In the genomic region with DNA sequence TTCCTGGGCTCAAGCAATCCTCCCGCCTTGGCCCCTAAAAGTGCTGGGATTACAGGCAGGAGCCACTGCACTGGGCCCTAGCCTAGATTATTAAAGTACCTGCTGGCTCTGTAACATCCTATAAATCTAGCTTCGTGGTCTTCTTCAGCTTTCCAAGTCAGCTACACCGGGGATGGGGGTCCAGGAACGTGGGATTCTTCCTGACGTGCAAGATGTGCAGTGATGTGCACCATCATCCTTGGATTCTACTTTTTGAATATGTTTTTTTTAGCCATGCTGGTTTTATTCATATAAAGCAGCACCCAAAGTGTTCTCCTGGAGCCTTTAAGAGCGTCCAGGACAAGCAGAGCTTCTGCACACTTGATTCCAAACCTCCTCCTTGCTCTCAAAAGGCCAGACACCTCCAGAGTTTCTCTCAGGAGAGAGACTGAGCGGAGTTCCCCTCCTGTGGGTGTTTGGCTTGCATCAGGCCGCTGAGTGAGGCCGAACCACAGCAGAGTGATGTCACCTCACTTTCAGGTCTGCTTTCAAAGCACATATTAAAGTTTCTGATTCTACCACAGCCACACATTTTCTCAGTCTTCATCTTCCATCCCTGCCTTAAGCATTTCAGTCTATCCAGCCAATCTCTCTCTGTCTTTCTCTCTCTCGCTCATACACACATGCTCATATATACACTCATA, we compare ENCODE assay signal across 9 cellular contexts. TPM values are rescaled to one million over a fixed set of nuclear protein-coding genes. Genes with fewer than 3 reads are reported as not detected.
DNase-seq lines count a peak whose midpoint lies in the region; ATAC-seq and FAIRE-seq lines count a peak whose summit lies in the region.
"Had no signal": no experiment of that assay in that cellular context is flagged by ENCODE, and none has a peak within 500 bp of the region (broad histone marks: within the 10 kb centered on the region; RNA-seq: fewer than 3 reads in every experiment).

No MANE protein-coding gene starts in this region.

- POLR2A ChIA-PET in activated CD4-positive, alpha-beta T cell treated with anti-CD3 and anti-CD28 coated beads for 36 hours (lab: Charles Lee): interaction anchor here (0.7 to 3.7 kb wide), 19 partner anchors 11 to 226 kb away, joined by 3 to 65 read pairs (median 5); no protein-coding TSS in a partner anchor

- peaks cover 77% of the 10 kb centered on the region for H3K4me1 Mint-ChIP-seq in activated CD4-positive, alpha-beta T cell treated with anti-CD3 and anti-CD28 coated beads for 36 hours

- H3K9me3 Mint-ChIP-seq in activated CD4-positive, alpha-beta T cell treated with anti-CD3 and anti-CD28 coated beads for 36 hours (ENCODE audit: low read depth): peaks cover 2% of the 10 kb centered on the region

- H3K27ac Mint-ChIP-seq in activated CD4-positive, alpha-beta T cell treated with anti-CD3 and anti-CD28 coated beads for 36 hours: peak overlapping the region; percentile 94

- peak; percentile 76 for ATAC-seq in GM19023 (IDR thresholded peaks at IDR 0.05; ENCODE audit: unreplicated experiment)
- ATAC-seq in HG03103 (IDR thresholded peaks at IDR 0.05; ENCODE audit: low read depth, unreplicated experiment): peak; percentile 55
- ATAC-seq in activated CD4-positive, alpha-beta T cell treated with anti-CD3 and anti-CD28 coated beads for 36 hours: peak; percentile 80
- ATAC-seq: Panc1 had no signal

- no peak for FAIRE-seq in frontal cortex (lab: Jason Lieb, UNC)

- peaks cover 11% of the 10 kb centered on the region for H3K36me3 Mint-ChIP-seq in activated CD4-positive, alpha-beta T cell treated with anti-CD3 and anti-CD28 coated beads for 36 hours (ENCODE audit: low read depth)

- intact Hi-C loops in activated CD4-positive, alpha-beta T cell treated with anti-CD3 and anti-CD28 coated beads for 36 hours (cut with DNase I, micrococcal nuclease): loop anchor here (1.0 to 2.0 kb wide), 13 partner anchors 13 to 315 kb away; partner anchors contain the start of genes ARF6 (in 1 of the 2) and KLHDC2 (in 1 of the 2)
- intact Hi-C loops in head of caudate nucleus (cut with DNase I): no loop called here

- no peaks in the 10 kb centered on the region for H3K27me3 Mint-ChIP-seq in activated CD4-positive, alpha-beta T cell treated with anti-CD3 and anti-CD28 coated beads for 36 hours

- peak; percentile 93 for DNase-seq in activated CD4-positive, alpha-beta T cell treated with anti-CD3 and anti-CD28 coated beads for 36 hours
- peak; percentile 66 for DNase-seq in effector CD8-positive, alpha-beta T cell (lab: John Stamatoyannopoulos, UW)
- DNase-seq in stimulated activated CD4-positive, alpha-beta T cell treated with anti-CD3 and anti-CD28 coated beads, TNF-alpha, amount 100 ng/mL, for 48 hours (ENCODE audit: low read depth in 3 of 3): peak; percentile 75 to 83 (median 77)
- DNase-seq in head of caudate nucleus (no peak), SHP77 (lab: John Stamatoyannopoulos, UW) (no peak), frontal cortex (ENCODE audit: low spot score in 2 of 2) (no peak)

- peak overlapping the region; percentile 68 for H3K4me3 Mint-ChIP-seq in activated CD4-positive, alpha-beta T cell treated with anti-CD3 and anti-CD28 coated beads for 36 hours

- CTCF ChIA-PET in activated CD4-positive, alpha-beta T cell treated with anti-CD3 and anti-CD28 coated beads for 36 hours (lab: Charles Lee): interaction anchor here (0.6 to 3.4 kb wide), 16 partner anchors 12 to 441 kb away, joined by 3 to 32 read pairs (median 8); partner anchors contain the start of gene NEMF

RNA-seq across cellular contexts. Expression of gene VCPKMT, which starts 33.4 kb away (rescaled TPM):
- total RNA-seq in activated CD4-positive, alpha-beta T cell treated with anti-CD3 and anti-CD28 coated beads for 36 hours: 10 to 100 TPM in 1 of 2 experiments, 1 to 10 TPM in 1; 6.6 to 10.4 TPM
- 9.8 TPM for total RNA-seq in frontal cortex

Comparison
In these comparisons a context has a peak if more than half of its experiments do, and no peak if none do; other contexts are left out.
1. DNase-seq: peak in activated CD4-positive, alpha-beta T cell treated with anti-CD3 and anti-CD28 coated beads for 36 hours (single experiment), effector CD8-positive, alpha-beta T cell (single experiment) and stimulated activated CD4-positive, alpha-beta T cell treated with anti-CD3 and anti-CD28 coated beads, TNF-alpha, amount 100 ng/mL, for 48 hours (3 of 3); none in head of caudate nucleus (0 of 42), SHP77 (0 of 2) and frontal cortex (0 of 2).
2. Peak in every context shown above with its lines, with median percentiles within 50 percentile points of each other: ATAC-seq.